In the genomic region with DNA sequence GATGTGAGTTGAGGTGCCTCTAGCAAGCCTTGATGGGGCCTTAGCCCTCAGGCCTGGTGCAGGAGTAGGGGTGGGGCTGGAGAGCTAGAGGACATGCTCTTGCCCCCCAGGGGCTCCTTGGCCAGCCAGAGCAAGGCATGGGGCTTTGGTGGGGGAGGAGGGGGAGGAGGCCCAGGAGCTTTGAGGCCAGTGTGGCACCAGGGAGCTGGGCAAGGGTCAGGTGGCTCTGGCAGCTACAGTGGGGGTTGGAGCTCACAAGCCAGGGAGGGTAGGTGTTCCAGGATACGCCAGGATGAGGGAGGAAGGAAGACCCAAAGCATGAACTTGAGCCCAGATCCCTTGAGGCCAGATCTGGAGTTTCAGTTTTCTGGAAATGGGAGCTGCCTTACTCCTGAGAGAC, we compare ENCODE assay signal across 14 cellular contexts. TPM values are rescaled to one million over a fixed set of nuclear protein-coding genes. Genes with fewer than 3 reads are reported as not detected.
A peak's percentile ranks its signal among the peaks of the same experiment; 100 is the strongest.
DNase-seq lines count a peak whose midpoint lies in the region; FAIRE-seq and TF ChIP-seq lines count a peak whose summit lies in the region.
"Had no signal": no experiment of that assay in that cellular context is flagged by ENCODE, and none has a peak within 500 bp of the region (broad histone marks: within the 10 kb centered on the region; RNA-seq: fewer than 3 reads in every experiment).

No MANE protein-coding gene starts in this region.

- TF ChIP-seq POLR2A in endothelial cell of umbilical vein (IDR thresholded peaks at IDR 0.05; ENCODE audit: low read depth, low read length): no peak
- TF ChIP-seq POLR2A in tibial nerve (IDR thresholded peaks at IDR 0.05): no peak

- no peak overlapping the region for H3K9ac ChIP-seq in endothelial cell of umbilical vein (replicated peaks; ENCODE audit: extremely low read depth, insufficient read depth, low read length)

- TF ChIP-seq EP300 in tibial nerve (IDR thresholded peaks at IDR 0.05): no peak

- H3K4me3 ChIP-seq in PC-9: no peak overlapping the region
- no peak overlapping the region for H3K4me3 ChIP-seq in endothelial cell of umbilical vein (replicated peaks in 1 of 3; ENCODE audit: insufficient read depth in 1 of 3, low read depth in 1 of 3, low read length in 3 of 3)
- H3K4me3 ChIP-seq in tibial nerve: no peak overlapping the region

- peaks cover 3% of the 10 kb centered on the region; the same call in 1 of the 2 replicates for H3F3A ChIP-seq in PC-9 (ENCODE audit: insufficient read depth, low read depth)

- no TSS peak for BruUV-seq in PC-9 (replicated peaks; lab: Mats Ljungman, UMichigan)
- BruUV-seq in endothelial cell of umbilical vein (replicated peaks; lab: Mats Ljungman, UMichigan): no TSS peak

- H3K27ac Mint-ChIP-seq in nephron progenitor cell: peak overlapping the region; percentile 83
- H3K27ac Mint-ChIP-seq in activated CD4-positive, alpha-beta memory T cell treated with anti-CD3 and anti-CD28 coated beads for 36 hours: no peak overlapping the region
- H3K27ac Mint-ChIP-seq: activated CD8-positive, alpha-beta T cell treated with anti-CD3 and anti-CD28 coated beads for 36 hours had no signal

- peaks cover 38% of the 10 kb centered on the region for H3K36me3 Mint-ChIP-seq in nephron progenitor cell (ENCODE audit: low read depth)
- H3K36me3 Mint-ChIP-seq in activated CD4-positive, alpha-beta memory T cell treated with anti-CD3 and anti-CD28 coated beads for 36 hours: no peaks in the 10 kb centered on the region

- no peak for TF ChIP-seq CTCF in PC-9 (conservative IDR thresholded peaks at IDR 0.05)
- TF ChIP-seq CTCF in endothelial cell of umbilical vein (IDR thresholded peaks at IDR 0.05; ENCODE audit: extremely low read depth in 1 of 2, insufficient read depth in 1 of 2, low read depth in 1 of 2, low read length in 2 of 2): no peak
- no peak for TF ChIP-seq CTCF in nephron progenitor cell (IDR thresholded peaks at IDR 0.05)
- TF ChIP-seq CTCF in tibial nerve (IDR thresholded peaks at IDR 0.05): no peak
- no peak for TF ChIP-seq CTCF in GM10266 (IDR thresholded peaks at IDR 0.05; ENCODE audit: control insufficient read depth, insufficient read depth, low read depth, missing control alignments)

- H3K9me1 ChIP-seq in endothelial cell of umbilical vein (replicated peaks; ENCODE audit: control insufficient read depth, extremely low read depth, insufficient read depth, low read length): no peaks in the 10 kb centered on the region

- POLR2A ChIA-PET in PC-9 (lab: Charles Lee; ENCODE audit: unreplicated experiment): interaction anchor here (0.6 kb wide), 2 partner anchors 19 to 693 kb away, joined by 4 to 24 read pairs; a partner anchor contains a TSS
- POLR2A ChIA-PET in endothelial cell of umbilical vein (lab: Charles Lee): interaction anchor here (0.8 to 2.6 kb wide), 2 partner anchors 7 to 80 kb away, joined by 4 to 10 read pairs; no protein-coding TSS in a partner anchor
- POLR2A ChIA-PET in activated CD4-positive, alpha-beta memory T cell treated with anti-CD3 and anti-CD28 coated beads for 36 hours (lab: Charles Lee): no interaction called here

- dilution Hi-C loops in endothelial cell of umbilical vein (cut with MboI; ENCODE audit: extremely low pct_ligation_motif_present, low sequenced_read_pairs): no loop called here

- no peaks in the 10 kb centered on the region for H3K9me3 Mint-ChIP-seq in nephron progenitor cell
- H3K9me3 Mint-ChIP-seq in activated CD4-positive, alpha-beta memory T cell treated with anti-CD3 and anti-CD28 coated beads for 36 hours: no peaks in the 10 kb centered on the region
- H3K9me3 Mint-ChIP-seq: activated CD8-positive, alpha-beta T cell treated with anti-CD3 and anti-CD28 coated beads for 36 hours had no signal

- peak overlapping the region; percentile 34 for H3K4me3 Mint-ChIP-seq in nephron progenitor cell
- no peak overlapping the region for H3K4me3 Mint-ChIP-seq in activated CD4-positive, alpha-beta memory T cell treated with anti-CD3 and anti-CD28 coated beads for 36 hours
- H3K4me3 Mint-ChIP-seq: activated CD8-positive, alpha-beta T cell treated with anti-CD3 and anti-CD28 coated beads for 36 hours had no signal

- H3K36me3 ChIP-seq in PC-9 (ENCODE audit: low read depth) (no peaks in the 10 kb centered on the region), endothelial cell of umbilical vein (ENCODE audit: control insufficient read depth in 2 of 2, extremely low read depth in 1 of 2, insufficient read depth in 2 of 2, low read length in 2 of 2) (peaks cover 0 to 9% of the 10 kb centered on the region in 2 experiments), tibial nerve (no peaks in the 10 kb centered on the region)

- CTCF ChIA-PET in PC-9 (lab: Charles Lee) (interaction anchor here (0.6 kb wide), 1 partner anchor 101 kb away, joined by 3 read pairs; no protein-coding TSS in a partner anchor), endothelial cell of umbilical vein (lab: Charles Lee) (interaction anchor here (0.9 to 1.9 kb wide), 9 partner anchors 9 to 110 kb away, joined by 3 to 7 read pairs (median 4); no protein-coding TSS in a partner anchor)
- CTCF ChIA-PET in activated CD4-positive, alpha-beta memory T cell treated with anti-CD3 and anti-CD28 coated beads for 36 hours (lab: Charles Lee): interaction anchor here (1.0 kb wide), 1 partner anchor 43 kb away, joined by 3 read pairs; no protein-coding TSS in a partner anchor

- H4K20me1 ChIP-seq in PC-9 (ENCODE audit: insufficient read depth): no peaks in the 10 kb centered on the region
- H4K20me1 ChIP-seq in endothelial cell of umbilical vein (replicated peaks; ENCODE audit: control insufficient read depth, extremely low read depth, insufficient read depth, low read length): no peaks in the 10 kb centered on the region

- no peaks in the 10 kb centered on the region for H3K27me3 Mint-ChIP-seq in nephron progenitor cell (ENCODE audit: low read depth, poor library complexity)
- peaks cover 2% of the 10 kb centered on the region for H3K27me3 Mint-ChIP-seq in activated CD4-positive, alpha-beta memory T cell treated with anti-CD3 and anti-CD28 coated beads for 36 hours
- H3K27me3 Mint-ChIP-seq: activated CD8-positive, alpha-beta T cell treated with anti-CD3 and anti-CD28 coated beads for 36 hours had no signal

- H3K9me2 ChIP-seq in PC-9 (ENCODE audit: insufficient read depth): no peaks in the 10 kb centered on the region

- FAIRE-seq in endothelial cell of umbilical vein (lab: Jason Lieb, UNC): no peak

- H3K79me2 ChIP-seq in PC-9 (ENCODE audit: low read depth): no peaks in the 10 kb centered on the region
- H3K79me2 ChIP-seq in endothelial cell of umbilical vein (ENCODE audit: control insufficient read depth, insufficient read depth, low read length): peaks cover 58% of the 10 kb centered on the region

- H2AFZ ChIP-seq in PC-9 (no peak overlapping the region), endothelial cell of umbilical vein (ENCODE audit: low read depth, low read length) (no peak overlapping the region)

- no peaks in the 10 kb centered on the region for H3K9me3 ChIP-seq in PC-9 (ENCODE audit: insufficient read depth, low read depth)
- H3K9me3 ChIP-seq in endothelial cell of umbilical vein (replicated peaks; ENCODE audit: control insufficient read depth, insufficient read depth, low read length): no peaks in the 10 kb centered on the region
- no peaks in the 10 kb centered on the region for H3K9me3 ChIP-seq in tibial nerve

- peaks cover 98% of the 10 kb centered on the region for H3K4me1 Mint-ChIP-seq in nephron progenitor cell
- no peaks in the 10 kb centered on the region for H3K4me1 Mint-ChIP-seq in activated CD4-positive, alpha-beta memory T cell treated with anti-CD3 and anti-CD28 coated beads for 36 hours (ENCODE audit: low read depth)

- H3K27ac ChIP-seq in PC-9 (no peak overlapping the region), endothelial cell of umbilical vein (ENCODE audit: insufficient read depth, low read depth, low read length) (peak overlapping the region; percentile 45), tibial nerve (peak overlapping the region; percentile 21 to 83 (median 68))

- H3K27me3 ChIP-seq in PC-9 (ENCODE audit: insufficient read depth, low read depth) (no peaks in the 10 kb centered on the region), endothelial cell of umbilical vein (ENCODE audit: control insufficient read depth in 2 of 2, insufficient read depth in 2 of 2, low read length in 2 of 2) (no peaks in the 10 kb centered on the region), tibial nerve (no peaks in the 10 kb centered on the region)

- H3K4me1 ChIP-seq in PC-9 (replicated peaks; ENCODE audit: insufficient read depth): peaks cover 38% of the 10 kb centered on the region
- peaks cover 98% of the 10 kb centered on the region for H3K4me1 ChIP-seq in endothelial cell of umbilical vein (ENCODE audit: control insufficient read depth, extremely low read depth, insufficient read depth, low read length)
- peaks cover 0 to 100% (median 53%) of the 10 kb centered on the region in 4 donors for H3K4me1 ChIP-seq in tibial nerve

- WGBS in tibial nerve, 2 donors: 50 to 75% methylated on average over 1 of the region's 1 CpG

- H3K4me2 ChIP-seq in PC-9 (peak overlapping the region; percentile 46), endothelial cell of umbilical vein (ENCODE audit: insufficient read depth, low read length) (no peak overlapping the region)

- DNase-seq in PC-9 (no peak), endothelial cell of umbilical vein (ENCODE audit: low read depth, low spot score) (no peak), nephron progenitor cell (no peak), tibial nerve (ENCODE audit: low spot score in 2 of 2) (no peak), GM10266 (ENCODE audit: extremely low spot score) (no peak), NCI-H526 treated with DMSO at 0.1 percent for 48 hours (lab: John Stamatoyannopoulos, UW) (no peak)
- DNase-seq in activated CD4-positive, alpha-beta memory T cell treated with anti-CD3 and anti-CD28 coated beads for 36 hours: no peak
- DNase-seq: activated CD8-positive, alpha-beta T cell treated with anti-CD3 and anti-CD28 coated beads for 36 hours; glutamatergic neuron; NCI-H1092; stimulated activated CD4-positive, alpha-beta T cell treated with anti-CD3 and anti-CD28 coated beads, Interleukin-2, amount 100 ng/mL, for 24 hours had no signal

- intact Hi-C loops in PC-9 (cut with micrococcal nuclease; ENCODE audit: unreplicated experiment) (no loop called here), endothelial cell of umbilical vein (cut with micrococcal nuclease) (no loop called here)
- intact Hi-C loops in activated CD4-positive, alpha-beta memory T cell treated with anti-CD3 and anti-CD28 coated beads for 36 hours (cut with micrococcal nuclease): no loop called here

RNA-seq across cellular contexts. Expression of a gene that starts 8.4 kb away (rescaled TPM):
- total RNA-seq in PC-9 (2021) (34.0 and 49.1 TPM in 2 replicates), endothelial cell of umbilical vein (99.1 and 143 TPM in 2 replicates), tibial nerve (10 to 100 TPM; 14.4 to 58.5 (median 17.4) TPM)
- polyA plus RNA-seq in endothelial cell of umbilical vein: 64.8 and 65.8 TPM in 2 replicates
- polyA plus RNA-seq in endothelial cell of umbilical vein (2011; cell fraction: cytosol; rRNA removed): 52.6 and 61.9 TPM in 2 replicates
- polyA plus RNA-seq in endothelial cell of umbilical vein (2011; cell fraction: nucleus; rRNA removed): 74.4 and 75.9 TPM in 2 replicates
- polyA plus RNA-seq in endothelial cell of umbilical vein (2012): 91.4 and 101 TPM in 2 replicates
- polyA minus RNA-seq in endothelial cell of umbilical vein: 84.2 and 86.5 TPM in 2 replicates
- polyA minus RNA-seq in endothelial cell of umbilical vein (2011; cell fraction: cytosol; rRNA and poly(A)+ RNA removed): 32.9 TPM
- 35.4 and 43.0 TPM in 2 replicates for polyA minus RNA-seq in endothelial cell of umbilical vein (2011; cell fraction: nucleus; rRNA and poly(A)+ RNA removed)
- under 1 TPM; 0.17 to 0.19 TPM for total RNA-seq in activated CD4-positive, alpha-beta memory T cell treated with anti-CD3 and anti-CD28 coated beads for 36 hours

RNA-seq across cellular contexts. Expression of a gene that starts 27.8 kb away (rescaled TPM):
- total RNA-seq in PC-9 (2021): 0.48 TPM in 1 of 2 replicates, not detected in the other
- total RNA-seq in endothelial cell of umbilical vein: 0.77 and 0.78 TPM in 2 replicates
- polyA plus RNA-seq in endothelial cell of umbilical vein: 0.05 TPM in 1 of 2 replicates, not detected in the other
- polyA plus RNA-seq in endothelial cell of umbilical vein (2011; cell fraction: cytosol; rRNA removed): 0.03 TPM in 1 of 2 replicates, not detected in the other
- 0.40 and 0.55 TPM in 2 replicates for polyA plus RNA-seq in endothelial cell of umbilical vein (2011; cell fraction: nucleus; rRNA removed)
- 0.16 TPM in 1 of 2 replicates, not detected in the other for polyA plus RNA-seq in endothelial cell of umbilical vein (2012)
- polyA minus RNA-seq in endothelial cell of umbilical vein: not detected in 2 replicates
- polyA minus RNA-seq in endothelial cell of umbilical vein (2011; cell fraction: cytosol; rRNA and poly(A)+ RNA removed): not detected
- 0.14 and 0.34 TPM in 2 replicates for polyA minus RNA-seq in endothelial cell of umbilical vein (2011; cell fraction: nucleus; rRNA and poly(A)+ RNA removed)
- total RNA-seq in tibial nerve: not detected
- total RNA-seq in activated CD4-positive, alpha-beta memory T cell treated with anti-CD3 and anti-CD28 coated beads for 36 hours: not detected
- total RNA-seq: HT1080, left colon, RPMI7951 had no signal

RNA-seq across cellular contexts. Expression of a gene that starts 41.5 kb away (rescaled TPM):
- total RNA-seq in PC-9 (2021) (0.33 and 0.37 TPM in 2 replicates), endothelial cell of umbilical vein (0.60 and 0.65 TPM in 2 replicates), tibial nerve (1 to 10 TPM in 2 of 4 donors, under 1 TPM in 2; 0.21 to 8.1 (median 1.5) TPM)
- polyA plus RNA-seq in endothelial cell of umbilical vein: 0.94 and 1.1 TPM in 2 replicates
- 0.21 and 0.23 TPM in 2 replicates for polyA plus RNA-seq in endothelial cell of umbilical vein (2011; cell fraction: cytosol; rRNA removed)
- polyA plus RNA-seq in endothelial cell of umbilical vein (2011; cell fraction: nucleus; rRNA removed): 1.0 and 1.2 TPM in 2 replicates
- polyA plus RNA-seq in endothelial cell of umbilical vein (2012): 0.24 TPM in 1 of 2 replicates, not detected in the other
- not detected in 2 replicates for polyA minus RNA-seq in endothelial cell of umbilical vein
- not detected for polyA minus RNA-seq in endothelial cell of umbilical vein (2011; cell fraction: cytosol; rRNA and poly(A)+ RNA removed)
- polyA minus RNA-seq in endothelial cell of umbilical vein (2011; cell fraction: nucleus; rRNA and poly(A)+ RNA removed): 0.72 and 0.77 TPM in 2 replicates
- total RNA-seq in activated CD4-positive, alpha-beta memory T cell treated with anti-CD3 and anti-CD28 coated beads for 36 hours: not detected
- total RNA-seq: HT1080, left colon, RPMI7951 had no signal

Comparison
In these comparisons a context has a peak if more than half of its experiments do, and no peak if none do; other contexts are left out.
1. RNA of a gene that starts 8.4 kb away (total RNA-seq): 99.1 to 143 TPM in endothelial cell of umbilical vein, 34.0 to 49.1 TPM in PC-9 and 14.4 to 58.5 TPM in tibial nerve; 0.17 to 0.19 TPM in activated CD4-positive, alpha-beta memory T cell treated with anti-CD3 and anti-CD28 coated beads for 36 hours; every median in the first group is over 10 times any median in the second.